ENCODE assay signal across 1 cellular context in genomic region chr4:105631818-105632400, GRCh38.
TF ChIP-seq lines count a peak whose summit lies in the region.

No MANE protein-coding gene starts in this region.

TF ChIP-seq in HepG2, 621 proteins besides CTCF, POLR2A, EP300 and RAD21 (continued from another document):
- TF ChIP-seq GPBP1L1 (CRISPR knock-in tag; IDR thresholded peaks at IDR 0.05), result no peak
- no peak for TF ChIP-seq ZNF569 (CRISPR knock-in tag; IDR thresholded peaks at IDR 0.05; ENCODE audit: borderline replicate concordance)
- TF ChIP-seq XRCC5 (optimal IDR thresholded peaks at IDR 0.05; ENCODE audit: low read length), result no peak
